8 cellular contexts compared by ENCODE assay signal in the genomic region with DNA sequence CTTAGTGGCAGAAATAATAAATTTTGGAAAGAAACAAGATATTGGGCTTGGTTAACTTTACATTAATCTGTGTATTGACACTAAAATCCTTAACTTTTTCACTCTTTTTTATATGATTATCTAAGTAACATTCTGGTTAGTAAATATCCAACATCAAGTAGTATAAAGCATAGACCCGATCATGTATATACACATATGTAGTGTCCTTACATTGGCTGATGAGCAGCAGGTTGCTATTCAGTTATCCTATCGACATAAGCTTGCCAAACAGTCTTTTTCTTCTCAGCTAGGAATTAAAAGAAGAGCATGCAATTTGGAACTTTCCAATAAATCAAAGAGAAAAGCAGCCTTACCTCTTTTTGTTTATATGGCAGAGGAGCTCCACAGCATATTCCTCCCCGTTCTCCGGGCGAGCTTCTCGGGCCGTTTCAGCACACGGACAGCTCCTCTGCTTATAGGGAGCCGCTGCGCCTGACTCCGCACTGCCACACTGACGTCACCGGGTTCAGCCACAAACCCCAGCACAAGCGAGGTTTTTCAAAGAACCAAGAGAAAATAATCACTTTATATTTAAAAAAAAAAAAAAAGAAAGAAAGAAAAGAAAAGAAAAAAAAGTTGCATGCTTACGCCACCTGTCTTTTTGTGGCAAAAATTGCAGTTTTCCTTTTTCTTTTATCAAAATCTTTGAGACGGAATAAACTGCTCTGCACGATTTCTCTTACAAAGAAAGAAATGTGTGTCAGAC. TPM values are rescaled to one million over a fixed set of nuclear protein-coding genes. Genes with fewer than 3 reads are reported as not detected.
DNase-seq lines count a peak whose midpoint lies in the region; TF ChIP-seq lines count a peak whose summit lies in the region.

A gene with protein sequence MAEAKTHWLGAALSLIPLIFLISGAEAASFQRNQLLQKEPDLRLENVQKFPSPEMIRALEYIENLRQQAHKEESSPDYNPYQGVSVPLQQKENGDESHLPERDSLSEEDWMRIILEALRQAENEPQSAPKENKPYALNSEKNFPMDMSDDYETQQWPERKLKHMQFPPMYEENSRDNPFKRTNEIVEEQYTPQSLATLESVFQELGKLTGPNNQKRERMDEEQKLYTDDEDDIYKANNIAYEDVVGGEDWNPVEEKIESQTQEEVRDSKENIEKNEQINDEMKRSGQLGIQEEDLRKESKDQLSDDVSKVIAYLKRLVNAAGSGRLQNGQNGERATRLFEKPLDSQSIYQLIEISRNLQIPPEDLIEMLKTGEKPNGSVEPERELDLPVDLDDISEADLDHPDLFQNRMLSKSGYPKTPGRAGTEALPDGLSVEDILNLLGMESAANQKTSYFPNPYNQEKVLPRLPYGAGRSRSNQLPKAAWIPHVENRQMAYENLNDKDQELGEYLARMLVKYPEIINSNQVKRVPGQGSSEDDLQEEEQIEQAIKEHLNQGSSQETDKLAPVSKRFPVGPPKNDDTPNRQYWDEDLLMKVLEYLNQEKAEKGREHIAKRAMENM (minus strand): TSS at position 430 of the 745 bp plus-strand sequence. CDS start 3,079 bp downstream, outside the sequence.

- no peaks in the 10 kb centered on the region for H4K20me1 ChIP-seq in SK-N-SH (ENCODE audit: insufficient read depth)

- POLR2A ChIA-PET in SK-N-SH (lab: Yijun Ruan, JAX): interaction anchor here (0.7 kb wide), 1 partner anchor 632 kb away, joined by 3 read pairs; no protein-coding TSS in a partner anchor

- CTCF ChIA-PET in SK-N-SH (lab: Yijun Ruan, JAX): interaction anchor here (0.7 to 6.1 kb wide), 12 partner anchors 9 to 687 kb away, joined by 3 to 29 read pairs (median 5); no protein-coding TSS in a partner anchor

- H3K4me2 ChIP-seq in SK-N-SH: peak within 1 kb of the TSS; percentile 73

- peak within 1 kb of the TSS; percentile 66 for H2AFZ ChIP-seq in SK-N-SH (ENCODE audit: low read depth)

- H3K9me2 ChIP-seq in SK-N-SH: no peaks in the 10 kb centered on the region

- H3F3A ChIP-seq in SK-N-SH (replicated peaks; ENCODE audit: insufficient read depth): peaks cover 53% of the 10 kb centered on the region

- no peak; a peak in 1 of 4 replicates for TF ChIP-seq EP300 in SK-N-SH (IDR thresholded peaks at IDR 0.05; ENCODE audit: borderline replicate concordance in 1 of 2, low read depth in 1 of 2, low read length in 1 of 2)

- H3K9me3 ChIP-seq in HAP-1: no peaks in the 10 kb centered on the region
- H3K9me3 ChIP-seq in SK-N-SH: no peaks in the 10 kb centered on the region

- TF ChIP-seq RAD21 in SK-N-SH (IDR thresholded peaks at IDR 0.05; ENCODE audit: low read length): peak; percentile 65

- peaks cover 22% of the 10 kb centered on the region for H3K4me1 ChIP-seq in HAP-1
- H3K4me1 ChIP-seq in SK-N-SH (ENCODE audit: control insufficient read depth in 1 of 2, insufficient read depth in 2 of 2, low read depth in 1 of 2, low read length in 1 of 2): peaks cover 22 to 26% of the 10 kb centered on the region in 2 experiments

- H3K4me3 ChIP-seq in GM06990 (replicated peaks; ENCODE audit: low read depth, low read length) (no peak within 1 kb of the TSS), HAP-1 (no peak within 1 kb of the TSS), SK-N-SH (ENCODE audit: low read depth in 2 of 2, low read length in 1 of 2) (peak within 1 kb of the TSS; percentile 66 to 74), lower leg skin (ENCODE audit: low read depth, poor library complexity, severe bottlenecking) (no peak within 1 kb of the TSS)

- H3K9ac ChIP-seq in SK-N-SH: peak within 1 kb of the TSS; percentile 74

- H3K36me3 ChIP-seq in GM06990 (ENCODE audit: control insufficient read depth, insufficient read depth, low read length) (no peaks in the 10 kb centered on the region), HAP-1 (replicated peaks) (no peaks in the 10 kb centered on the region), SK-N-SH (replicated peaks in 1 of 2; ENCODE audit: control insufficient read depth in 1 of 2, insufficient read depth in 2 of 2, low read length in 1 of 2) (peaks cover 22 to 32% of the 10 kb centered on the region in 2 experiments)

- in situ Hi-C loops in HAP-1 (cut with MboI; ENCODE audit: low sequenced_read_pairs): no loop called here

- H3K27me3 ChIP-seq in GM06990 (replicated peaks; ENCODE audit: control insufficient read depth, insufficient read depth, low read length): no peaks in the 10 kb centered on the region; the same call in 1 of the 2 replicates
- H3K27me3 ChIP-seq in HAP-1 (ENCODE audit: low read depth): peaks cover 14% of the 10 kb centered on the region; the same call in 1 of the 2 replicates
- no peaks in the 10 kb centered on the region for H3K27me3 ChIP-seq in SK-N-SH (ENCODE audit: insufficient read depth)

- intact Hi-C loops in lower leg skin (cut with DNase I; ENCODE audit: low total_unique reads): no loop called here

- peaks cover 50% of the 10 kb centered on the region for H3K79me2 ChIP-seq in SK-N-SH (ENCODE audit: insufficient read depth)

- TF ChIP-seq CTCF in GM06990 (IDR thresholded peaks at IDR 0.05; ENCODE audit: insufficient read depth, low read length, poor library complexity, severe bottlenecking) (peak; percentile 38), SK-N-SH (IDR thresholded peaks at IDR 0.05) (peak; percentile 60), lower leg skin (IDR thresholded peaks at IDR 0.05) (no peak)

- TF ChIP-seq POLR2A in lower leg skin (IDR thresholded peaks at IDR 0.05): no peak

- WGBS in SK-N-SH (ENCODE audit: low lambda C conversion rate): 1% methylated on average over 17 of the region's 17 CpGs
- 6 to 8% methylated on average over 17 of the region's 17 CpGs for WGBS in lower leg skin, 2 donors

- DNase-seq in GM06990 (ENCODE audit: extremely low read depth, insufficient read length) (peak; percentile 13), HAP-1 (ENCODE audit: low spot score in 2 of 2) (peak; percentile 76 to 84), NCI-H1092 (lab: John Stamatoyannopoulos, UW) (peak; percentile 74), SK-N-SH (peak; percentile 80), dedifferentiated amniotic fluid mesenchymal stem cell (ENCODE audit: extremely low spot score) (peak; percentile 91), lower leg skin (ENCODE audit: low spot score in 2 of 2) (peak; percentile 60 to 90), KG1 (lab: John Stamatoyannopoulos, UW) (no peak)
- peak; percentile 20 to 27 for DNase-seq in stimulated activated CD8-positive, alpha-beta memory T cell treated with anti-CD3 and anti-CD28 coated beads, Interleukin-2, amount 100 ng/mL, for 48 hours (ENCODE audit: low read depth in 2 of 2)

- peak within 1 kb of the TSS; percentile 94 to 95 for H3K27ac ChIP-seq in SK-N-SH (ENCODE audit: low read depth in 2 of 2, low read length in 1 of 2)

TF ChIP-seq in SK-N-SH, 30 proteins besides CTCF, POLR2A, EP300 and RAD21 (continues in another document):
- TF ChIP-seq TCF12 (IDR thresholded peaks at IDR 0.05) (peak; percentile 22; the same call in 1 of the 2 replicates), MEF2A (IDR thresholded peaks at IDR 0.05; ENCODE audit: borderline replicate concordance, low read depth) (no peak), RCOR1 (IDR thresholded peaks at IDR 0.05; ENCODE audit: low read length) (no peak; the same call in 1 of the 2 replicates), SIN3A (IDR thresholded peaks at IDR 0.05; ENCODE audit: borderline replicate concordance, low read depth, low read length) (peak; percentile 99), TAF1 (IDR thresholded peaks at IDR 0.05; ENCODE audit: borderline replicate concordance, low read depth, low read length) (peak; percentile 78), FOXM1 (IDR thresholded peaks at IDR 0.05; ENCODE audit: low read depth) (no peak), SMC3 (IDR thresholded peaks at IDR 0.05; ENCODE audit: low read depth, low read length) (peak; percentile 31), RXRA (IDR thresholded peaks at IDR 0.05; ENCODE audit: borderline replicate concordance, low read depth) (no peak), JUND (IDR thresholded peaks at IDR 0.05) (peak; percentile 34; the same call in 1 of the 2 replicates), NFIC (IDR thresholded peaks at IDR 0.05; ENCODE audit: borderline replicate concordance) (no peak)
- TF ChIP-seq, protein P1, sequence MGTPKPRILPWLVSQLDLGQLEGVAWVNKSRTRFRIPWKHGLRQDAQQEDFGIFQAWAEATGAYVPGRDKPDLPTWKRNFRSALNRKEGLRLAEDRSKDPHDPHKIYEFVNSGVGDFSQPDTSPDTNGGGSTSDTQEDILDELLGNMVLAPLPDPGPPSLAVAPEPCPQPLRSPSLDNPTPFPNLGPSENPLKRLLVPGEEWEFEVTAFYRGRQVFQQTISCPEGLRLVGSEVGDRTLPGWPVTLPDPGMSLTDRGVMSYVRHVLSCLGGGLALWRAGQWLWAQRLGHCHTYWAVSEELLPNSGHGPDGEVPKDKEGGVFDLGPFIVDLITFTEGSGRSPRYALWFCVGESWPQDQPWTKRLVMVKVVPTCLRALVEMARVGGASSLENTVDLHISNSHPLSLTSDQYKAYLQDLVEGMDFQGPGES (IDR thresholded peaks at IDR 0.05; ENCODE audit: low read depth, low read length): no peak; the same call in 1 of the 2 replicates
- TF ChIP-seq, protein P2, sequence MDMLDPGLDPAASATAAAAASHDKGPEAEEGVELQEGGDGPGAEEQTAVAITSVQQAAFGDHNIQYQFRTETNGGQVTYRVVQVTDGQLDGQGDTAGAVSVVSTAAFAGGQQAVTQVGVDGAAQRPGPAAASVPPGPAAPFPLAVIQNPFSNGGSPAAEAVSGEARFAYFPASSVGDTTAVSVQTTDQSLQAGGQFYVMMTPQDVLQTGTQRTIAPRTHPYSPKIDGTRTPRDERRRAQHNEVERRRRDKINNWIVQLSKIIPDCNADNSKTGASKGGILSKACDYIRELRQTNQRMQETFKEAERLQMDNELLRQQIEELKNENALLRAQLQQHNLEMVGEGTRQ (IDR thresholded peaks at IDR 0.05; ENCODE audit: borderline replicate concordance, low read depth, low read length): no peak
- TF ChIP-seq, protein P3, sequence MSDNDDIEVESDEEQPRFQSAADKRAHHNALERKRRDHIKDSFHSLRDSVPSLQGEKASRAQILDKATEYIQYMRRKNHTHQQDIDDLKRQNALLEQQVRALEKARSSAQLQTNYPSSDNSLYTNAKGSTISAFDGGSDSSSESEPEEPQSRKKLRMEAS (IDR thresholded peaks at IDR 0.05; ENCODE audit: low read depth): peak; percentile 84
- TF ChIP-seq, protein P4, sequence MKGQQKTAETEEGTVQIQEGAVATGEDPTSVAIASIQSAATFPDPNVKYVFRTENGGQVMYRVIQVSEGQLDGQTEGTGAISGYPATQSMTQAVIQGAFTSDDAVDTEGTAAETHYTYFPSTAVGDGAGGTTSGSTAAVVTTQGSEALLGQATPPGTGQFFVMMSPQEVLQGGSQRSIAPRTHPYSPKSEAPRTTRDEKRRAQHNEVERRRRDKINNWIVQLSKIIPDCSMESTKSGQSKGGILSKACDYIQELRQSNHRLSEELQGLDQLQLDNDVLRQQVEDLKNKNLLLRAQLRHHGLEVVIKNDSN (IDR thresholded peaks at IDR 0.05; ENCODE audit: borderline replicate concordance, low read depth): no peak

RNA-seq across cellular contexts. Expression of the gene that starts here (rescaled TPM):
- polyA plus RNA-seq in SK-N-SH (2012; rRNA removed): 373 and 509 TPM in 2 replicates
- polyA plus RNA-seq in SK-N-SH (2012; cell fraction: cytosol; rRNA removed): 589 and 747 TPM in 2 replicates
- 127 and 310 TPM in 2 replicates for polyA plus RNA-seq in SK-N-SH (2012; cell fraction: nucleus; rRNA removed)
- 1 to 10 TPM in 1 of 4 donors, under 1 TPM in 2, not detected in 1; 0.17 to 1.8 (median 0.42) TPM for total RNA-seq in lower leg skin

Comparison
In these comparisons a context has a peak if more than half of its experiments do, and no peak if none do; other contexts are left out.
1. H3K4me3 ChIP-seq: peak in SK-N-SH (2 of 2); none in GM06990 (single experiment), HAP-1 (single experiment) and lower leg skin (single experiment).
2. CTCF ChIP-seq: peak in GM06990 (single experiment) and SK-N-SH (single experiment); none in lower leg skin (0 of 3).